In genomic region chr2:197515798-197516761, GRCh38 we compare ENCODE assay signal across 8 cellular contexts. TPM values are rescaled to one million over a fixed set of nuclear protein-coding genes. Genes with fewer than 3 reads are reported as not detected.
DNase-seq lines count a peak whose midpoint lies in the region; ATAC-seq and TF ChIP-seq lines count a peak whose summit lies in the region.

MOB4 (plus strand) TSS chr2:197516066; CDS start chr2:197516087, 21 bp downstream.

- H3K27ac Mint-ChIP-seq in activated CD4-positive, alpha-beta T cell treated with anti-CD3 and anti-CD28 coated beads for 36 hours, result peak within 1 kb of the TSS; percentile 96

- CTCF ChIA-PET in activated CD4-positive, alpha-beta T cell treated with anti-CD3 and anti-CD28 coated beads for 36 hours (lab: Charles Lee), result interaction anchor here (0.9 to 3.0 kb wide), 4 partner anchors 10 to 17 kb away, joined by 3 to 11 read pairs (median 4); partner anchors contain the start of gene HSPD1

- DNase-seq in Ammon's horn (ENCODE audit: low spot score) (peak; percentile 97), GM19238 (ENCODE audit: insufficient read length, low spot score) (peak; percentile 88), NCI-H524 (lab: John Stamatoyannopoulos, UW) (peak; percentile 91), choroid plexus epithelial cell (ENCODE audit: low read depth) (peak; percentile 95), kidney glomerular epithelial cell (lab: John Stamatoyannopoulos, UW) (peak; percentile 93)
- DNase-seq in activated CD4-positive, alpha-beta T cell treated with anti-CD3 and anti-CD28 coated beads for 36 hours, result peak; percentile 97
- peak; percentile 75 to 88 for DNase-seq in stimulated activated CD4-positive, alpha-beta T cell treated with anti-CD3 and anti-CD28 coated beads, Interleukin-1b, Interleukin-23, amount 100 ng/mL, for 1 hour (ENCODE audit: low read depth in 2 of 2)

- H3K27me3 Mint-ChIP-seq in activated CD4-positive, alpha-beta T cell treated with anti-CD3 and anti-CD28 coated beads for 36 hours, result no peaks in the 10 kb centered on the region

- intact Hi-C loops in activated CD4-positive, alpha-beta T cell treated with anti-CD3 and anti-CD28 coated beads for 36 hours (cut with DNase I, micrococcal nuclease), result loop anchor here (1.0 to 5.0 kb wide), 8 partner anchors 16 to 589 kb away; partner anchors contain the start of genes COQ10B (in 2 of the 2), HSPE1 (in 2 of the 2), MARS2 (in 2 of the 2) and SF3B1 (in 2 of the 2)

- ATAC-seq in HG03442 (IDR thresholded peaks at IDR 0.05; ENCODE audit: unreplicated experiment), result peak; percentile 93
- peak; percentile 95 for ATAC-seq in activated CD4-positive, alpha-beta T cell treated with anti-CD3 and anti-CD28 coated beads for 36 hours

- TF ChIP-seq CTCF in choroid plexus epithelial cell (conservative IDR thresholded peaks at IDR 0.05; ENCODE audit: low read depth, low read length), result no peak

- POLR2A ChIA-PET in activated CD4-positive, alpha-beta T cell treated with anti-CD3 and anti-CD28 coated beads for 36 hours (lab: Charles Lee), result interaction anchor here (0.5 to 2.8 kb wide), 12 partner anchors 8 to 240 kb away, joined by 3 to 23 read pairs (median 4); partner anchors contain the start of genes COQ10B, HSPD1, HSPE1 and SF3B1

- peaks cover 5% of the 10 kb centered on the region for H3K9me3 Mint-ChIP-seq in activated CD4-positive, alpha-beta T cell treated with anti-CD3 and anti-CD28 coated beads for 36 hours (ENCODE audit: low read depth)

- H3K4me1 Mint-ChIP-seq in activated CD4-positive, alpha-beta T cell treated with anti-CD3 and anti-CD28 coated beads for 36 hours, result peaks cover 23% of the 10 kb centered on the region

- H3K36me3 Mint-ChIP-seq in activated CD4-positive, alpha-beta T cell treated with anti-CD3 and anti-CD28 coated beads for 36 hours (ENCODE audit: low read depth), result peaks cover 11% of the 10 kb centered on the region

- H3K4me3 ChIP-seq in choroid plexus epithelial cell (ENCODE audit: low read depth, low read length), result peak within 1 kb of the TSS; percentile 98

- peak within 1 kb of the TSS; percentile 94 for H3K4me3 Mint-ChIP-seq in activated CD4-positive, alpha-beta T cell treated with anti-CD3 and anti-CD28 coated beads for 36 hours

RNA-seq across cellular contexts. Expression of gene MOB4, which starts in this region (rescaled TPM):
- total RNA-seq in activated CD4-positive, alpha-beta T cell treated with anti-CD3 and anti-CD28 coated beads for 36 hours, result 10 to 100 TPM; 10.8 to 17.1 TPM

Comparison
In these comparisons a context has a peak if more than half of its experiments do, and no peak if none do; other contexts are left out.
1. Peak in every context shown above with its lines: DNase-seq, ATAC-seq and H3K4me3 ChIP-seq.